10 cellular contexts compared by ENCODE assay signal in genomic region chr15:64044315-64045105, GRCh38. TPM values are rescaled to one million over a fixed set of nuclear protein-coding genes. Genes with fewer than 3 reads are reported as not detected.
A peak's percentile ranks its signal among the peaks of the same experiment; 100 is the strongest.
DNase-seq lines count a peak whose midpoint lies in the region; ATAC-seq and TF ChIP-seq lines count a peak whose summit lies in the region.
"Had no signal": no experiment of that assay in that cellular context is flagged by ENCODE, and none has a peak within 500 bp of the region (broad histone marks: within the 10 kb centered on the region; RNA-seq: fewer than 3 reads in every experiment).

No MANE protein-coding gene starts in this region.

- ATAC-seq in GM19455 (IDR thresholded peaks at IDR 0.05; ENCODE audit: unreplicated experiment) = peak; percentile 48
- ATAC-seq: Panc1, pancreas had no signal

- H3K27ac ChIP-seq in WERI-Rb-1 (no peak overlapping the region), endodermal cell (ENCODE audit: low read depth, low read length) (no peak overlapping the region)
- H3K27ac ChIP-seq: pancreas had no signal

- H3K4me3 ChIP-seq in mononuclear cell (ENCODE audit: low read length) (peak overlapping the region; percentile 3), WERI-Rb-1 (ENCODE audit: low read depth, low read length) (no peak overlapping the region), endodermal cell (ENCODE audit: low read length) (no peak overlapping the region)

- peaks cover 45% of the 10 kb centered on the region for H3K27me3 Mint-ChIP-seq in endodermal cell (ENCODE audit: insufficient read depth)

- H3K27ac Mint-ChIP-seq in endodermal cell = no peak overlapping the region

- H3K9me3 ChIP-seq in mononuclear cell (ENCODE audit: low read depth, low read length) (no peaks in the 10 kb centered on the region), WERI-Rb-1 (ENCODE audit: severe bottlenecking) (no peaks in the 10 kb centered on the region), endodermal cell (ENCODE audit: control insufficient read depth, low read length) (no peaks in the 10 kb centered on the region)
- H3K9me3 ChIP-seq: pancreas had no signal

- peak; percentile 6 for DNase-seq in EL
- peak; percentile 68 for DNase-seq in NOMO-1 treated with DMSO at 0.1 percent for 48 hours (lab: John Stamatoyannopoulos, UW; ENCODE audit: unreplicated experiment)
- DNase-seq in NCI-H2171 treated with DMSO at 0.1 percent for 48 hours (lab: John Stamatoyannopoulos, UW) = no peak
- no peak for DNase-seq in WERI-Rb-1
- DNase-seq in endodermal cell = no peak
- no peak for DNase-seq in HuH-7.5 (ENCODE audit: low spot score)

- peaks cover 15% of the 10 kb centered on the region for H3K4me1 Mint-ChIP-seq in endodermal cell

- no peak overlapping the region for H3K4me3 Mint-ChIP-seq in endodermal cell

- H3K36me3 ChIP-seq in WERI-Rb-1 (no peaks in the 10 kb centered on the region), endodermal cell (ENCODE audit: control insufficient read depth, insufficient read depth, low read length) (no peaks in the 10 kb centered on the region)
- H3K36me3 ChIP-seq: pancreas had no signal

- 90 to 91% methylated on average over 4 to 7 of the region's 7 CpGs for WGBS in endodermal cell (ENCODE audit: insufficient coverage in 1 of 2, insufficient read length in 1 of 2), 2 experiments

- TF ChIP-seq CTCF in WERI-Rb-1 (IDR thresholded peaks at IDR 0.05; ENCODE audit: low read depth, low read length) = no peak
- TF ChIP-seq CTCF in endodermal cell (conservative IDR thresholded peaks at IDR 0.05) = no peak

- H3K27me3 ChIP-seq in mononuclear cell (ENCODE audit: insufficient read depth, low read length) = no peaks in the 10 kb centered on the region
- no peaks in the 10 kb centered on the region for H3K27me3 ChIP-seq in WERI-Rb-1 (ENCODE audit: insufficient read depth, low read depth, severe bottlenecking)
- peaks cover 41% of the 10 kb centered on the region for H3K27me3 ChIP-seq in endodermal cell (ENCODE audit: control insufficient read depth, insufficient read depth, low read length, poor library complexity, severe bottlenecking)
- H3K27me3 ChIP-seq: pancreas had no signal

- H3K4me1 ChIP-seq in mononuclear cell (ENCODE audit: insufficient read depth, low read length) = peaks cover 58% of the 10 kb centered on the region
- H3K4me1 ChIP-seq in endodermal cell (ENCODE audit: control insufficient read depth, insufficient read depth, low read length) = no peaks in the 10 kb centered on the region

- H3K36me3 Mint-ChIP-seq in endodermal cell (ENCODE audit: low read depth) = no peaks in the 10 kb centered on the region

- H3K9me3 Mint-ChIP-seq in endodermal cell = no peaks in the 10 kb centered on the region

- no peak overlapping the region for H3K9ac ChIP-seq in endodermal cell (ENCODE audit: extremely low read depth, low read length, poor library complexity, severe bottlenecking)

RNA-seq across cellular contexts. Expression of gene DAPK2, which starts 1.8 kb away (rescaled TPM):
- total RNA-seq in mononuclear cell (2.2 TPM), endodermal cell (1 to 10 TPM; 2.4 to 2.6 TPM)
- 3.0 TPM for polyA plus RNA-seq in endodermal cell (2013, experiment 1 of 2)
- 1.6 TPM for polyA plus RNA-seq in endodermal cell (2013, experiment 2 of 2)

RNA-seq across cellular contexts. Expression of gene CIAO2A, which starts 49.1 kb away (rescaled TPM):
- total RNA-seq in mononuclear cell = 47.9 TPM
- 10 to 100 TPM; 54.6 to 63.2 TPM for total RNA-seq in endodermal cell
- polyA plus RNA-seq in endodermal cell (2013, experiment 1 of 2) = 94.6 TPM
- polyA plus RNA-seq in endodermal cell (2013, experiment 2 of 2) = 76.5 TPM

RNA-seq across cellular contexts. Expression of gene SNX1, which starts 51.3 kb away (rescaled TPM):
- total RNA-seq in mononuclear cell (29.2 TPM), endodermal cell (10 to 100 TPM; 54.5 to 63.0 TPM)
- 62.9 TPM for polyA plus RNA-seq in endodermal cell (2013, experiment 1 of 2)
- 61.1 TPM for polyA plus RNA-seq in endodermal cell (2013, experiment 2 of 2)

Comparison
In these comparisons a context has a peak if more than half of its experiments do, and no peak if none do; other contexts are left out.
1. DNase-seq: peak in EL (single experiment) and NOMO-1 treated with DMSO at 0.1 percent for 48 hours (single experiment); none in NCI-H2171 treated with DMSO at 0.1 percent for 48 hours (single experiment), WERI-Rb-1 (single experiment), endodermal cell (single experiment) and HuH-7.5 (single experiment).